Comparison of ENCODE assay signal across 8 cellular contexts in the genomic region with DNA sequence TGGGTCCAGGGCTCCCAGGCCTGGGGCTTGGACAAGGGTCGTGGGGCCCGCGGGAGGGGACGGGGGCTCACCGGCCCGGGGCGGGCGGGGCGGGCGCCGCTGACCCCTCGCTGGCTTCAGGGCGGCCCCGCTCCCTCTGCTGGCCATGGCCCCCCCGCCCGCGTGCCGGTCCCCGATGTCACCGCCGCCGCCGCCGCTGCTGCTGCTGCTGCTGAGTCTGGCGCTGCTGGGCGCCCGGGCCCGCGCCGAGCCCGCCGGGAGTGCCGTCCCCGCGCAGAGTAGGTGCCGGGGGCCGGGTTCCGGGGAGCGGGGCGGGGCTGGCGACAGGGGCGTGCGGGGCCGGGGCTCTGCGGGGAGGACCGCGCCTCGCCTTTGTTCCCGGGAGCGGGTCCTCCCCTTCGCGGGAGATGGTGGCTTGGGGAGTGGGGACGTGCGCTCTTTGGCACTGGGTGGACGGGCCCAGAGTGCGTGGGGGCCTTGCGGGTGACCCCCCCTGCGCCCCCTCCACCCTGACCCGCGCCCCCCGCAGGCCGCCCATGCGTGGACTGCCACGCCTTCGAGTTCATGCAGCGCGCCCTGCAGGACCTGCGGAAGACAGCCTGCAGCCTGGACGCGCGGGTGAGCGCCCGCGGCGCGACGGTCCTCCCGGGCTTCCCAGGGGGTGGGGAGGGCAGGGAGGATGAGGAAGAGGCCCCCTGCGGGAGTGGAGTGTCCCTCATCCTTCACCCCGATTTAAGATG. TPM values are rescaled to one million over a fixed set of nuclear protein-coding genes. Genes with fewer than 3 reads are reported as not detected.
DNase-seq lines count a peak whose midpoint lies in the region; ATAC-seq and TF ChIP-seq lines count a peak whose summit lies in the region.

No MANE protein-coding gene starts in this region.

- H3K4me1 ChIP-seq in cardiac muscle cell (ENCODE audit: low read depth) = no peaks in the 10 kb centered on the region
- peaks cover 12% of the 10 kb centered on the region for H3K4me1 ChIP-seq in psoas muscle

- WGBS in psoas muscle, 3 donors = 2 to 5% (median 2%) methylated on average over 22 to 80 of the region's 80 CpGs

- H3K4me3 ChIP-seq in MG63 (peak overlapping the region; percentile 63), cardiac muscle cell (peak overlapping the region; percentile 81), psoas muscle (peak overlapping the region; percentile 74)

- intact Hi-C loops in psoas muscle (cut with DNase I) = no loop called here

- H3K9me3 ChIP-seq in MG63 (no peaks in the 10 kb centered on the region), cardiac muscle cell (ENCODE audit: low read depth) (no peaks in the 10 kb centered on the region), psoas muscle (no peaks in the 10 kb centered on the region)

- H3K36me3 ChIP-seq in MG63 (no peaks in the 10 kb centered on the region), cardiac muscle cell (no peaks in the 10 kb centered on the region), psoas muscle (ENCODE audit: insufficient read depth in 1 of 2, low read depth in 1 of 2) (no peaks in the 10 kb centered on the region)

- 0 out of 2 replicates have a peak, but pooled peaks have one; percentile 7 for TF ChIP-seq CTCF in 22Rv1 (IDR thresholded peaks at IDR 0.05)
- TF ChIP-seq CTCF in cardiac muscle cell (IDR thresholded peaks at IDR 0.05; ENCODE audit: low read depth, low read length) = no peak
- TF ChIP-seq CTCF in psoas muscle (IDR thresholded peaks at IDR 0.05) = no peak

- DNase-seq in MG63 (peak; percentile 33), cardiac muscle cell (ENCODE audit: low read depth in 1 of 2, low spot score in 1 of 2) (peak in 1 of 2 donors; percentile 61), psoas muscle (no peak), NCI-H2029 treated with DMSO at 0.1 percent for 48 hours (lab: John Stamatoyannopoulos, UW) (no peak), KG1 (lab: John Stamatoyannopoulos, UW) (no peak)
- DNase-seq in activated naive CD4-positive, alpha-beta T cell treated with Interleukin-2 at 50 U/mL for 16 hours = peak; percentile 42

- H3K27me3 ChIP-seq in MG63 = no peaks in the 10 kb centered on the region
- H3K27me3 ChIP-seq in cardiac muscle cell = peaks cover 22% of the 10 kb centered on the region
- peaks cover 0 to 50% (median 16%) of the 10 kb centered on the region in 3 donors for H3K27me3 ChIP-seq in psoas muscle (ENCODE audit: insufficient read depth in 3 of 3, low read length in 2 of 3)

- ATAC-seq in GM19035 (IDR thresholded peaks at IDR 0.05; ENCODE audit: unreplicated experiment) = peak; percentile 41
- peak; percentile 17 to 60 (median 48) for ATAC-seq in psoas muscle

- H3K27ac ChIP-seq in 22Rv1 (no peak overlapping the region), cardiac muscle cell (no peak overlapping the region), psoas muscle (no peak overlapping the region)

RNA-seq across cellular contexts. Expression of gene NAT8L, which starts 16.8 kb away (rescaled TPM):
- total RNA-seq in MG63 (2014; rRNA removed; shearing (Covaris generic); ENCODE audit: low replicate concordance) = 2.0 and 4.3 TPM in 2 replicates
- total RNA-seq in cardiac muscle cell (14.6 and 20.9 TPM in 2 replicates), psoas muscle (1 to 10 TPM; 3.4 to 7.2 (median 4.8) TPM)
- polyA plus RNA-seq in cardiac muscle cell (5.5 and 6.6 TPM in 2 replicates), psoas muscle (1 to 10 TPM in 2 of 3 donors, under 1 TPM in 1; 0.72 to 1.7 (median 1.5) TPM)

RNA-seq across cellular contexts. Expression of gene NELFA, which starts 33.6 kb away (rescaled TPM):
- total RNA-seq in MG63 (2014; rRNA removed; shearing (Covaris generic); ENCODE audit: low replicate concordance) = 4.7 and 15.0 TPM in 2 replicates
- 45.9 and 71.4 TPM in 2 replicates for total RNA-seq in cardiac muscle cell
- 54.4 and 69.0 TPM in 2 replicates for polyA plus RNA-seq in cardiac muscle cell
- total RNA-seq in psoas muscle = 10 to 100 TPM; 11.4 to 20.2 (median 12.2) TPM
- 10 to 100 TPM; 13.2 to 16.5 (median 15.2) TPM for polyA plus RNA-seq in psoas muscle

Comparison
In these comparisons a context has a peak if more than half of its experiments do, and no peak if none do; other contexts are left out.
1. DNase-seq: peak in MG63 (single experiment) and activated naive CD4-positive, alpha-beta T cell treated with Interleukin-2 at 50 U/mL for 16 hours (single experiment); none in psoas muscle (0 of 2), NCI-H2029 treated with DMSO at 0.1 percent for 48 hours (single experiment) and KG1 (single experiment).
2. Peak in every context shown above with its lines, with median percentiles within 50 percentile points of each other: H3K4me3 ChIP-seq.